1 cellular context compared by ENCODE assay signal in the genomic region with DNA sequence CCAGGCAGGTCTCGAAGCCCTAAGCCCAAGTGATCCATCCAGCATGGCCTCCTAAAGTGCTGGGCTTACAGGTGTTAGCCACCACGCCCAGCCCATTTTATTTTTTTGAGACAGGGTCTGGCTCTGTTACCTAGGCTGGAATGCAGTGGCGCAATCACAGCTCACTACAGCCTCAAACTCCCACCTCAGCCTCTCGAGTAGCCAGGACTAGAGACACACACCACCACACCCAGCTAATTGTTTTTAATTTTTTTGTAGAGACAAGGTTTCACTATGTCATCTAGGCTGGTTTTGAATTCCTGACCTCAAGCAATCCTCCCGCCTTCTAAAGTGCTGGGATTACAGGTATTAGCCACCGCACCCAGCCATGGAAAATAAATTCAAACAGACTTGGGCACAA.
TF ChIP-seq lines count a peak whose summit lies in the region.

No MANE protein-coding gene starts in this region.

TF ChIP-seq in IMR-90, 13 proteins besides CTCF, POLR2A, EP300 and RAD21:
- peak; percentile 37 for TF ChIP-seq CEBPB (IDR thresholded peaks at IDR 0.05; ENCODE audit: low read depth, low read length)
- TF ChIP-seq, protein P1, sequence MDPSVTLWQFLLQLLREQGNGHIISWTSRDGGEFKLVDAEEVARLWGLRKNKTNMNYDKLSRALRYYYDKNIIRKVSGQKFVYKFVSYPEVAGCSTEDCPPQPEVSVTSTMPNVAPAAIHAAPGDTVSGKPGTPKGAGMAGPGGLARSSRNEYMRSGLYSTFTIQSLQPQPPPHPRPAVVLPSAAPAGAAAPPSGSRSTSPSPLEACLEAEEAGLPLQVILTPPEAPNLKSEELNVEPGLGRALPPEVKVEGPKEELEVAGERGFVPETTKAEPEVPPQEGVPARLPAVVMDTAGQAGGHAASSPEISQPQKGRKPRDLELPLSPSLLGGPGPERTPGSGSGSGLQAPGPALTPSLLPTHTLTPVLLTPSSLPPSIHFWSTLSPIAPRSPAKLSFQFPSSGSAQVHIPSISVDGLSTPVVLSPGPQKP (IDR thresholded peaks at IDR 0.05; ENCODE audit: borderline replicate concordance, low read depth, low read length) = no peak
